In the genomic region with DNA sequence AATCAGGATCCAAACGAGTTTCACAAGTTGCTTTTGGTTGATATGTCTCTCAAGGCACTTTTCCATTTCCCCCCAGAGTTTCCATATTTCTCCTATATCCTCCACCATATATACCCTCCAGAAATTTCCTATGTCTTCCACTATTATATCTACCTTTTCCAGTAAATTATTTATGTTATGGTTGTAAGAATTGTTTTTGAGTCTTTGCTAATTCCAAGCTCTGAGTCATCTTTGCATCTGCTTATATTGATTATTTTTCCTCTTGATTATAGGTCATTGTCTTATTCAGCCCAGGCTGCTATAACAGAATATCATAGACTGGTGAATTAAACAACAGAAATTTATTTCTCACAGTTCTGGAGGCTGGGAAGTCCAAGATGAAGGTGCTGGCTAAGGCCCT, we compare ENCODE assay signal across 6 cellular contexts.
"Had no signal": no experiment of that assay in that cellular context is flagged by ENCODE, and none has a peak within 500 bp of the region (broad histone marks: within the 10 kb centered on the region; RNA-seq: fewer than 3 reads in every experiment).

No MANE protein-coding gene starts in this region.

- DNase-seq: H9, HCEC 1CT, HFFc6, IMR-90 had no signal

- ATAC-seq: GM23338, K562 had no signal

- H3K4me3 ChIP-seq: GM23338, K562 had no signal
